Comparison of ENCODE assay signal across 11 cellular contexts in genomic region chr1:186194107-186194756, GRCh38.
DNase-seq lines count a peak whose midpoint lies in the region; ATAC-seq and TF ChIP-seq lines count a peak whose summit lies in the region.
"Had no signal": no experiment of that assay in that cellular context is flagged by ENCODE, and none has a peak within 500 bp of the region (broad histone marks: within the 10 kb centered on the region; RNA-seq: fewer than 3 reads in every experiment).

No MANE protein-coding gene starts in this region.

- H3K79me1 ChIP-seq in neuronal stem cell (ENCODE audit: low read depth, low read length): no peaks in the 10 kb centered on the region

- ATAC-seq in GM19023 (IDR thresholded peaks at IDR 0.05; ENCODE audit: unreplicated experiment): peak; percentile 87
- ATAC-seq in GM21825 (IDR thresholded peaks at IDR 0.05; ENCODE audit: unreplicated experiment): peak; percentile 93
- ATAC-seq in HG03280 (IDR thresholded peaks at IDR 0.05; ENCODE audit: unreplicated experiment): peak; percentile 83
- peak; percentile 15 for ATAC-seq in foreskin keratinocyte

- no peak overlapping the region for H2AK5ac ChIP-seq in neuronal stem cell (ENCODE audit: low read depth, low read length)

- H3F3A ChIP-seq in smooth muscle cell (ENCODE audit: low read depth): peaks cover 7% of the 10 kb centered on the region

- no peak overlapping the region for H3K4ac ChIP-seq in neuronal stem cell (ENCODE audit: low read length)

- no peak for DNase-seq in foreskin keratinocyte
- DNase-seq in nucleus accumbens (lab: John Stamatoyannopoulos, UW): no peak
- no peak for DNase-seq in coronary artery (ENCODE audit: low spot score)
- no peak for DNase-seq in neuronal stem cell (ENCODE audit: low spot score)
- DNase-seq in smooth muscle cell (lab: John Stamatoyannopoulos, UW; ENCODE audit: unreplicated experiment): no peak
- DNase-seq: activated CD8-positive, alpha-beta memory T cell treated with anti-CD3 and anti-CD28 coated beads, Interleukin-2, amount 50 U/mL, for 48 hours; NCI-H69; stimulated activated naive CD4-positive, alpha-beta T cell had no signal

- H2BK5ac ChIP-seq in neuronal stem cell (ENCODE audit: low read length): no peak overlapping the region

- H3K4me1 ChIP-seq in foreskin keratinocyte: peaks cover 3% of the 10 kb centered on the region
- H3K4me1 ChIP-seq in neuronal stem cell (ENCODE audit: control insufficient read depth in 2 of 2, insufficient read depth in 1 of 2, low read depth in 1 of 2, low read length in 2 of 2): no peaks in the 10 kb centered on the region
- peaks cover 4% of the 10 kb centered on the region for H3K4me1 ChIP-seq in smooth muscle cell (ENCODE audit: low read depth)

- no peak overlapping the region for H3K23ac ChIP-seq in neuronal stem cell (ENCODE audit: low read depth, low read length, poor library complexity)

- H3K9me3 ChIP-seq in neuronal stem cell (replicated peaks in 1 of 2; ENCODE audit: control insufficient read depth in 2 of 2, insufficient read depth in 1 of 2, low read depth in 1 of 2, low read length in 2 of 2) (no peaks in the 10 kb centered on the region), smooth muscle cell (replicated peaks; ENCODE audit: low read depth) (no peaks in the 10 kb centered on the region)

- H3K36me3 ChIP-seq in neuronal stem cell (replicated peaks in 1 of 2; ENCODE audit: control insufficient read depth in 2 of 2, insufficient read depth in 2 of 2, low read length in 2 of 2) (no peaks in the 10 kb centered on the region), smooth muscle cell (ENCODE audit: low read depth) (no peaks in the 10 kb centered on the region)

- no CpG with 5 or more reads among the region's 2 CpGs for WGBS in neuronal stem cell (ENCODE audit: extremely low coverage in 2 of 2, insufficient read length in 2 of 2, insufficient replicate concordance in 1 of 2), 2 donors
- WGBS in smooth muscle cell (ENCODE audit: low lambda C conversion rate): 98% methylated on average over 2 of the region's 2 CpGs

- no peak overlapping the region for H4K8ac ChIP-seq in neuronal stem cell (ENCODE audit: low read depth, low read length)

- TF ChIP-seq CTCF in foreskin keratinocyte (conservative IDR thresholded peaks at IDR 0.05) (no peak), coronary artery (IDR thresholded peaks at IDR 0.05) (no peak), smooth muscle cell (IDR thresholded peaks at IDR 0.05; ENCODE audit: borderline replicate concordance, insufficient read depth, poor library complexity, severe bottlenecking) (no peak)

- no peaks in the 10 kb centered on the region for H3K79me2 ChIP-seq in smooth muscle cell (ENCODE audit: low read depth)

- no peak overlapping the region for H3K4me2 ChIP-seq in neuronal stem cell (ENCODE audit: insufficient read depth, low read length, poor library complexity, severe bottlenecking)
- no peak overlapping the region for H3K4me2 ChIP-seq in smooth muscle cell

- H3K27me3 ChIP-seq in foreskin keratinocyte: no peaks in the 10 kb centered on the region
- H3K27me3 ChIP-seq in neuronal stem cell (ENCODE audit: control insufficient read depth in 3 of 3, insufficient read depth in 3 of 3, low read depth in 1 of 3, low read length in 3 of 3): no peaks in the 10 kb centered on the region
- H3K27me3 ChIP-seq in smooth muscle cell (ENCODE audit: low read depth): no peaks in the 10 kb centered on the region

- no peak overlapping the region for H2BK15ac ChIP-seq in neuronal stem cell (ENCODE audit: low read length)

- H3K14ac ChIP-seq in neuronal stem cell (ENCODE audit: low read length): no peak overlapping the region

- no peak overlapping the region for H3K18ac ChIP-seq in neuronal stem cell (ENCODE audit: low read length)

- no peak overlapping the region for H2BK12ac ChIP-seq in neuronal stem cell (ENCODE audit: low read length)

- H4K91ac ChIP-seq in neuronal stem cell (ENCODE audit: low read depth, low read length, poor library complexity): no peak overlapping the region

- H3K27ac ChIP-seq in foreskin keratinocyte: no peak overlapping the region
- H3K27ac ChIP-seq in coronary artery: no peak overlapping the region
- H3K27ac ChIP-seq in neuronal stem cell (replicated peaks; ENCODE audit: low read length): no peak overlapping the region
- H3K27ac ChIP-seq in smooth muscle cell (ENCODE audit: low read depth): no peak overlapping the region

- no peak overlapping the region for H2AFZ ChIP-seq in neuronal stem cell (ENCODE audit: low read length)
- H2AFZ ChIP-seq in smooth muscle cell (ENCODE audit: low read depth): no peak overlapping the region

- H3K4me3 ChIP-seq in coronary artery: no peak overlapping the region
- H3K4me3 ChIP-seq in neuronal stem cell (ENCODE audit: low read length in 2 of 2): no peak overlapping the region
- no peak overlapping the region for H3K4me3 ChIP-seq in smooth muscle cell

- H4K20me1 ChIP-seq in smooth muscle cell (ENCODE audit: low read depth): no peaks in the 10 kb centered on the region

- no peak overlapping the region for H3K9ac ChIP-seq in neuronal stem cell (ENCODE audit: low read depth, low read length, poor library complexity)
- H3K9ac ChIP-seq in smooth muscle cell (ENCODE audit: low read depth): no peak overlapping the region

- H2BK120ac ChIP-seq in neuronal stem cell (ENCODE audit: low read depth, low read length): no peak overlapping the region

Comparison
In these comparisons a context has a peak if more than half of its experiments do, and no peak if none do; other contexts are left out.
1. ATAC-seq: peak in every context shown above with its lines; median percentile 93 in GM21825; 87 in GM19023; 83 in HG03280; 15 in foreskin keratinocyte.